ENCODE assay signal across 20 cellular contexts in the genomic region with DNA sequence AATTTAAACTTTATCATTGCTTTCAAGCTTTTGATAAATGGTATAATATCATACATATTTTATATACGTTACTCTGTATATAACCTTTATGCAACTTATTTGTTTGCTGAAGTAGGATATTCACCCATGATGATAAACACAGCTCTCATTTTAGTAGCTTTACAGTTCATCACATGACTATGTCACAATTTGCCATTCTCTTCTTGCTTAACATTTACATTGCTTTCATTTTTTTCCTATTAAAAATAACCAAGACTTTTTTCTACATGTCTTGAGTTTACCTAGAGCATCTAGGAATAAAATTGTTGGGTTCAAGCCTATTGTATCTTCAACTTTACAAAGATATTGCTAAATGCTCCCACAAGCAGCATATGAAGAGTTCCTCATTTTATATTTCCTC. TPM values are rescaled to one million over a fixed set of nuclear protein-coding genes. Genes with fewer than 3 reads are reported as not detected.
DNase-seq lines count a peak whose midpoint lies in the region; ATAC-seq and TF ChIP-seq lines count a peak whose summit lies in the region.
"Had no signal": no experiment of that assay in that cellular context is flagged by ENCODE, and none has a peak within 500 bp of the region (broad histone marks: within the 10 kb centered on the region; RNA-seq: fewer than 3 reads in every experiment).

No MANE protein-coding gene starts in this region.

- DNase-seq in MCF 10A (ENCODE audit: unreplicated experiment) (peak; percentile 42), breast epithelium (ENCODE audit: low spot score in 2 of 2) (no peak), SK-MEL-5 (ENCODE audit: low read depth, low spot score) (peak; percentile 45), fibroblast of peridontal ligament (ENCODE audit: extremely low read depth) (peak; percentile 66), left lung (no peak), G401 (ENCODE audit: low spot score) (no peak)
- DNase-seq: activated CD4-positive, alpha-beta T cell treated with anti-CD3 and anti-CD28 coated beads, Interleukin-2, amount 10 ng/mL, durations not matched to agents 24 days and 14 days; adrenal gland; Caco-2; central memory CD4-positive, alpha-beta T cell; islet precursor cell; naive B cell; NCI-H510A treated with DMSO at 0.1 percent for 48 hours; RPMI8226; substantia nigra; uterus had no signal

- ATAC-seq in HG03354 (IDR thresholded peaks at IDR 0.05; ENCODE audit: poor library complexity, severe bottlenecking, unreplicated experiment) (no peak), HG03135 (IDR thresholded peaks at IDR 0.05; ENCODE audit: unreplicated experiment) (no peak), left lung (no peak)

- POLR2A ChIA-PET in MCF 10A (lab: Yijun Ruan, JAX): interaction anchor here (0.5 to 21.3 kb wide), 11 partner anchors 11 to 521 kb away, joined by 3 to 429 read pairs (median 5); a partner anchor contains a TSS

- H3K36me3 ChIP-seq in breast epithelium (no peaks in the 10 kb centered on the region), left lung (peaks cover 0 to 35% of the 10 kb centered on the region in 2 donors)
- H3K36me3 ChIP-seq: adrenal gland, prostate gland, uterus had no signal

- H3K9me3 Mint-ChIP-seq in MCF 10A (ENCODE audit: unreplicated experiment): no peaks in the 10 kb centered on the region
- H3K9me3 Mint-ChIP-seq: activated CD4-positive, alpha-beta T cell treated with anti-CD3 and anti-CD28 coated beads, Interleukin-2, amount 10 ng/mL, durations not matched to agents 24 days and 14 days; naive B cell had no signal

- H3K27ac ChIP-seq in breast epithelium (no peak overlapping the region), left lung (peak overlapping the region in 1 of 2 donors; percentile 39)
- H3K27ac ChIP-seq: prostate gland had no signal

- H3K27me3 Mint-ChIP-seq in MCF 10A (ENCODE audit: insufficient read depth, unreplicated experiment): no peaks in the 10 kb centered on the region
- H3K27me3 Mint-ChIP-seq: activated CD4-positive, alpha-beta T cell treated with anti-CD3 and anti-CD28 coated beads, Interleukin-2, amount 10 ng/mL, durations not matched to agents 24 days and 14 days; naive B cell had no signal

- H3K4me1 Mint-ChIP-seq in MCF 10A (ENCODE audit: insufficient read depth, unreplicated experiment): peaks cover 31% of the 10 kb centered on the region

- TF ChIP-seq CTCF in MCF 10A (IDR thresholded peaks at IDR 0.05; ENCODE audit: unreplicated experiment): no peak
- no peak for TF ChIP-seq CTCF in breast epithelium (IDR thresholded peaks at IDR 0.05)
- no peak for TF ChIP-seq CTCF in left lung (IDR thresholded peaks at IDR 0.05)

- in situ Hi-C loops in SK-MEL-5 (cut with HindIII; ENCODE audit: low pct_unique_long_range_greater_than_20kb, low sequenced_read_pairs) (no loop called here), G401 (cut with HindIII; ENCODE audit: low sequenced_read_pairs) (no loop called here)

- H3K4me3 Mint-ChIP-seq in MCF 10A (ENCODE audit: unreplicated experiment): peak overlapping the region; percentile 33
- H3K4me3 Mint-ChIP-seq: activated CD4-positive, alpha-beta T cell treated with anti-CD3 and anti-CD28 coated beads, Interleukin-2, amount 10 ng/mL, durations not matched to agents 24 days and 14 days had no signal

- peaks cover 33% of the 10 kb centered on the region for H3K36me3 Mint-ChIP-seq in MCF 10A (ENCODE audit: insufficient read depth, unreplicated experiment)

- no TSS peak for BruUV-seq in MCF 10A (replicated peaks; lab: Mats Ljungman, UMichigan)

- no peaks in the 10 kb centered on the region for H3K27me3 ChIP-seq in breast epithelium
- H3K27me3 ChIP-seq in left lung: no peaks in the 10 kb centered on the region
- H3K27me3 ChIP-seq: adrenal gland, uterus had no signal

- CTCF ChIA-PET in MCF 10A (lab: Yijun Ruan, JAX): interaction anchor here (0.8 to 3.0 kb wide), 5 partner anchors 12 to 843 kb away, joined by 3 to 15 read pairs (median 3); no protein-coding TSS in a partner anchor

- intact Hi-C loops in MCF 10A (cut with micrococcal nuclease) (no loop called here), breast epithelium (cut with DNase I; ENCODE audit: low total_unique reads) (no loop called here), left lung (cut with DNase I) (no loop called here)

- H3K9me3 ChIP-seq in breast epithelium (no peaks in the 10 kb centered on the region), left lung (no peaks in the 10 kb centered on the region)
- H3K9me3 ChIP-seq: adrenal gland, Caco-2, prostate gland, uterus had no signal

- no peak for TF ChIP-seq POLR2A in breast epithelium (IDR thresholded peaks at IDR 0.05)

- peak overlapping the region; percentile 81 for H3K27ac Mint-ChIP-seq in MCF 10A (ENCODE audit: low read depth, unreplicated experiment)
- H3K27ac Mint-ChIP-seq: activated CD4-positive, alpha-beta T cell treated with anti-CD3 and anti-CD28 coated beads, Interleukin-2, amount 10 ng/mL, durations not matched to agents 24 days and 14 days had no signal

- H3K4me1 ChIP-seq in breast epithelium: no peaks in the 10 kb centered on the region
- peaks cover 4 to 39% of the 10 kb centered on the region in 2 donors for H3K4me1 ChIP-seq in left lung
- H3K4me1 ChIP-seq: Caco-2, prostate gland, uterus had no signal

- H3K4me3 ChIP-seq in breast epithelium (no peak overlapping the region), left lung (no peak overlapping the region)
- H3K4me3 ChIP-seq: adrenal gland, prostate gland, smooth muscle cell, uterus had no signal

RNA-seq across cellular contexts. Expression of a gene that starts 54.0 kb away (rescaled TPM):
- total RNA-seq in MCF 10A (2022) (0.28 and 0.49 TPM in 2 replicates), breast epithelium (1 to 10 TPM; 1.6 to 2.6 (median 1.8) TPM), left lung (1 to 10 TPM in 1 of 2 donors, under 1 TPM in 1; 0.67 to 2.8 TPM)
- 0.80 and 1.7 TPM in 2 replicates for total RNA-seq in SK-MEL-5 (2014; rRNA removed; shearing (Covaris generic))
- 1.00 and 1.3 TPM in 2 replicates for polyA plus RNA-seq in SK-MEL-5 (2015; cell fraction: cytosol; rRNA removed)
- polyA plus RNA-seq in SK-MEL-5 (2015; cell fraction: nucleus; rRNA removed): 3.0 TPM in 1 of 2 replicates, not detected in the other
- total RNA-seq in G401 (2014; rRNA removed; shearing (Covaris generic)): 0.92 TPM in 1 of 2 replicates, not detected in the other
- total RNA-seq: activated CD4-positive, alpha-beta T cell treated with anti-CD3 and anti-CD28 coated beads, Interleukin-2, amount 10 ng/mL, durations not matched to agents 24 days and 14 days had no signal

Comparison
In these comparisons a context has a peak if more than half of its experiments do, and no peak if none do; other contexts are left out.
1. DNase-seq: peak in MCF 10A (single experiment), SK-MEL-5 (single experiment) and fibroblast of peridontal ligament (single experiment); none in breast epithelium (0 of 2), left lung (0 of 2) and G401 (single experiment).